In the genomic region with DNA sequence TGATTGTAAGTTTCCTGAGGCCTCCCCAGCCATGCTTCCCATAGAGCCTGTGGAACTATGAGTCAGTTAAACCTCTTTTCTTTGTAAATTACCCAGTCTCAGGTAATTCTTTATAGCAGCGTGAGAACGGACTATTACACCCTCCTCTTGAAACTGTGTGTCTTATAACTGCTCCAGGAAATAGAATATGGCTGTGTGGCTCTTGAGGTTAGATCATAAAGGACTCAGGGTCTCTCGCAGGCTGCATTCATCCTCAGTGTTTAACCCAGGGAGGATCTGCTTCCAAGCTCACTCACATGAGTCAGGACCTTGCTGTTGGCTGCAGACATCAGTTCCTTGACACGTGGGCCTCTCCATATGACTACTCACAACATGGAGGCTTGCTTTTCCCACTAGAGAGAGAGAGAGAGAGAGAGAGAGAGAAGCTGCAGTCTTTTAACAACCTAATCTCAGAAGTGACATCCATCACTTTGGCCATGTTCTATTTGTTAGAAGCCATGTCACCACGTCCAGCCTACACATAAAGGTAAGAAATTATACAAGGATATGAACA, we compare ENCODE assay signal across 18 cellular contexts.
"Had no signal": no experiment of that assay in that cellular context is flagged by ENCODE, and none has a peak within 500 bp of the region (broad histone marks: within the 10 kb centered on the region; RNA-seq: fewer than 3 reads in every experiment).

No MANE protein-coding gene starts in this region.

- H3K27ac ChIP-seq: body of pancreas, hepatocyte, left lung, neutrophil, upper lobe of right lung had no signal

- DNase-seq: activated CD4-positive, alpha-beta T cell treated with anti-CD3 and anti-CD28 coated beads, Interleukin-2, amount 50 U/mL, for 1 hour; activated naive CD4-positive, alpha-beta T cell; activated T-cell treated with anti-CD3 and anti-CD28 coated beads for 4 hours; body of pancreas; caudate nucleus; erythroblast; kidney; left lung; mucosa of descending colon; natural killer cell; posterior cingulate gyrus; retina; stimulated activated CD4-positive, alpha-beta T cell treated with anti-CD3 and anti-CD28 coated beads, Interleukin-2, amount 100 ng/mL, for 48 hours; upper lobe of right lung had no signal

- H3K4me3 ChIP-seq: body of pancreas, hepatocyte, left lung, mucosa of descending colon, upper lobe of right lung had no signal

- H3K4me2 ChIP-seq: hepatocyte had no signal

- H3K27me3 Mint-ChIP-seq: stimulated activated naive CD8-positive, alpha-beta T cell treated with anti-CD3 and anti-CD28 coated beads, Interleukin-15, Interleukin-2, amounts not matched to agents 100 ng/mL and 50 ng/mL, for 24 hours had no signal

- H3K27ac Mint-ChIP-seq: memory B cell; natural killer cell; stimulated activated naive CD8-positive, alpha-beta T cell treated with anti-CD3 and anti-CD28 coated beads, Interleukin-15, Interleukin-2, amounts not matched to agents 100 ng/mL and 50 ng/mL, for 24 hours had no signal

- H2AFZ ChIP-seq: hepatocyte had no signal

- H3K36me3 ChIP-seq: left lung, neutrophil, upper lobe of right lung had no signal

- H3K27me3 ChIP-seq: body of pancreas, hepatocyte, left lung, neutrophil, upper lobe of right lung had no signal

- H3K9me3 ChIP-seq: body of pancreas, mucosa of descending colon, neutrophil had no signal

- H3K4me1 Mint-ChIP-seq: memory B cell had no signal

- H3K4me3 Mint-ChIP-seq: memory B cell; natural killer cell; stimulated activated naive CD8-positive, alpha-beta T cell treated with anti-CD3 and anti-CD28 coated beads, Interleukin-15, Interleukin-2, amounts not matched to agents 100 ng/mL and 50 ng/mL, for 24 hours had no signal

- ATAC-seq: body of pancreas, left lung, mucosa of descending colon, upper lobe of right lung had no signal

- H3K9me3 Mint-ChIP-seq: natural killer cell; stimulated activated naive CD8-positive, alpha-beta T cell treated with anti-CD3 and anti-CD28 coated beads, Interleukin-15, Interleukin-2, amounts not matched to agents 100 ng/mL and 50 ng/mL, for 24 hours had no signal

- H3K79me2 ChIP-seq: hepatocyte had no signal

- H3K36me3 Mint-ChIP-seq: memory B cell, natural killer cell had no signal

- H3K4me1 ChIP-seq: upper lobe of right lung had no signal
